ENCODE assay signal across 1 cellular context in the genomic region with DNA sequence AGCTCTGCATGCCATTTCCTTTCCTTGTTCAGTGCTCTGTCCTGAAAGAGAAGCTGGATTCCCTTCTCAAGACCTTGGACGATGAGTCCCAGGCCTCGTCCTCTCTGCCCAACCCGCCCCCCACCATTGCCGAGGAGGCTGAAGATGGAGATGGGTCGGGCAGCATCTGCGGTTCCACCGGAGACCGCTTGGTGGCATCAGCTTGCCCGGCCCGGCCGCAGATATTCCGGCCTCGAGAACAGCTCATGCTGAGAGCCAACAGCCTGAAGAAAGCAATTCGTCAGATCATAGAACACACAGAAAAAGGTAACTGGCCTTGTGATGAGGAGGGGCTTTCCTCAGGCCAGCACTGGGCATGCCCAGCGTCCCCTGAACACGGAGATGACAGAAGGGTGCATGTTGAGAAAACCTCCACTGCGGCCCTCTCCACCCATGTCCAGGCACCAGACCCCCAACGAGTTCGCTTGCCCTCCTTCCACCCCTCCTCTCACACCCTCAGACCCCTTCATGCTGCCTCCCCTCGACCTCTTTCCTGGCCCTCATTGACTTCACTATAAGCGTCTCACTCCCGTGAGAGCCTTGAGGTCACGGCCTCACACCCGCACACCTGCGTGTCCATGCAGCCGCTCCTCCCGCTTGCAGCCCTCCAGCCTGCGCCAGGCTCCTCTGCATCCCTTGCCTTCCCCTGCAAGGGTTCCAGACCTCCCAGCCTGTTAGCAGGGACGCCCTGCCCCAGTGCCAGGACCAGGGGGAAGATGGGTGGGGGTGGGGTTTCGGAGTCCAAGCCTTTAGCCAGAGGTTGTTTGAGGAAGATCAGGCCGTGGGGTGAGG.
TF ChIP-seq lines count a peak whose summit lies in the region.

No MANE protein-coding gene starts in this region.

TF ChIP-seq in GM23338, 12 proteins besides CTCF, POLR2A, EP300 and RAD21:
- TF ChIP-seq, protein P1, sequence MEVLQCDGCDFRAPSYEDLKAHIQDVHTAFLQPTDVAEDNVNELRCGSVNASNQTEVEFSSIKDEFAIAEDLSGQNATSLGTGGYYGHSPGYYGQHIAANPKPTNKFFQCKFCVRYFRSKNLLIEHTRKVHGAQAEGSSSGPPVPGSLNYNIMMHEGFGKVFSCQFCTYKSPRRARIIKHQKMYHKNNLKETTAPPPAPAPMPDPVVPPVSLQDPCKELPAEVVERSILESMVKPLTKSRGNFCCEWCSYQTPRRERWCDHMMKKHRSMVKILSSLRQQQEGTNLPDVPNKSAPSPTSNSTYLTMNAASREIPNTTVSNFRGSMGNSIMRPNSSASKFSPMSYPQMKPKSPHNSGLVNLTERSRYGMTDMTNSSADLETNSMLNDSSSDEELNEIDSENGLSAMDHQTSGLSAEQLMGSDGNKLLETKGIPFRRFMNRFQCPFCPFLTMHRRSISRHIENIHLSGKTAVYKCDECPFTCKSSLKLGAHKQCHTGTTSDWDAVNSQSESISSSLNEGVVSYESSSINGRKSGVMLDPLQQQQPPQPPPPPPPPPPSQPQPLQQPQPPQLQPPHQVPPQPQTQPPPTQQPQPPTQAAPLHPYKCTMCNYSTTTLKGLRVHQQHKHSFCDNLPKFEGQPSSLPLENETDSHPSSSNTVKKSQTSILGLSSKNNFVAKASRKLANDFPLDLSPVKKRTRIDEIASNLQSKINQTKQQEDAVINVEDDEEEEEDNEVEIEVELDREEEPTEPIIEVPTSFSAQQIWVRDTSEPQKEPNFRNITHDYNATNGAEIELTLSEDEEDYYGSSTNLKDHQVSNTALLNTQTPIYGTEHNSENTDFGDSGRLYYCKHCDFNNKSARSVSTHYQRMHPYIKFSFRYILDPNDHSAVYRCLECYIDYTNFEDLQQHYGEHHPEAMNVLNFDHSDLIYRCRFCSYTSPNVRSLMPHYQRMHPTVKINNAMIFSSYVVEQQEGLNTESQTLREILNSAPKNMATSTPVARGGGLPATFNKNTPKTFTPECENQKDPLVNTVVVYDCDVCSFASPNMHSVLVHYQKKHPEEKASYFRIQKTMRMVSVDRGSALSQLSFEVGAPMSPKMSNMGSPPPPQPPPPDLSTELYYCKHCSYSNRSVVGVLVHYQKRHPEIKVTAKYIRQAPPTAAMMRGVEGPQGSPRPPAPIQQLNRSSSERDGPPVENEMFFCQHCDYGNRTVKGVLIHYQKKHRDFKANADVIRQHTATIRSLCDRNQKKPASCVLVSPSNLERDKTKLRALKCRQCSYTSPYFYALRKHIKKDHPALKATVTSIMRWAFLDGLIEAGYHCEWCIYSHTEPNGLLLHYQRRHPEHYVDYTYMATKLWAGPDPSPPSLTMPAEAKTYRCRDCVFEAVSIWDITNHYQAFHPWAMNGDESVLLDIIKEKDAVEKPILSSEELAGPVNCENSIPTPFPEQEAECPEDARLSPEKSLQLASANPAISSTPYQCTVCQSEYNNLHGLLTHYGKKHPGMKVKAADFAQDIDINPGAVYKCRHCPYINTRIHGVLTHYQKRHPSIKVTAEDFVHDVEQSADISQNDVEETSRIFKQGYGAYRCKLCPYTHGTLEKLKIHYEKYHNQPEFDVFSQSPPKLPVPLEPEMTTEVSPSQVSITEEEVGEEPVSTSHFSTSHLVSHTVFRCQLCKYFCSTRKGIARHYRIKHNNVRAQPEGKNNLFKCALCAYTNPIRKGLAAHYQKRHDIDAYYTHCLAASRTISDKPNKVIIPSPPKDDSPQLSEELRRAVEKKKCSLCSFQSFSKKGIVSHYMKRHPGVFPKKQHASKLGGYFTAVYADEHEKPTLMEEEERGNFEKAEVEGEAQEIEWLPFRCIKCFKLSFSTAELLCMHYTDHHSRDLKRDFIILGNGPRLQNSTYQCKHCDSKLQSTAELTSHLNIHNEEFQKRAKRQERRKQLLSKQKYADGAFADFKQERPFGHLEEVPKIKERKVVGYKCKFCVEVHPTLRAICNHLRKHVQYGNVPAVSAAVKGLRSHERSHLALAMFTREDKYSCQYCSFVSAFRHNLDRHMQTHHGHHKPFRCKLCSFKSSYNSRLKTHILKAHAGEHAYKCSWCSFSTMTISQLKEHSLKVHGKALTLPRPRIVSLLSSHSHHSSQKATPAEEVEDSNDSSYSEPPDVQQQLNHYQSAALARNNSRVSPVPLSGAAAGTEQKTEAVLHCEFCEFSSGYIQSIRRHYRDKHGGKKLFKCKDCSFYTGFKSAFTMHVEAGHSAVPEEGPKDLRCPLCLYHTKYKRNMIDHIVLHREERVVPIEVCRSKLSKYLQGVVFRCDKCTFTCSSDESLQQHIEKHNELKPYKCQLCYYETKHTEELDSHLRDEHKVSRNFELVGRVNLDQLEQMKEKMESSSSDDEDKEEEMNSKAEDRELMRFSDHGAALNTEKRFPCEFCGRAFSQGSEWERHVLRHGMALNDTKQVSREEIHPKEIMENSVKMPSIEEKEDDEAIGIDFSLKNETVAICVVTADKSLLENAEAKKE (CRISPR knock-in tag; IDR thresholded peaks at IDR 0.05) = no peak
- TF ChIP-seq JUNB (IDR thresholded peaks at IDR 0.05; ENCODE audit: unreplicated experiment) (no peak), ZNF331 (CRISPR knock-in tag; IDR thresholded peaks at IDR 0.05; ENCODE audit: low read depth) (no peak), EZH2 (IDR thresholded peaks at IDR 0.05; ENCODE audit: low read depth, unreplicated experiment) (no peak), ZNF114 (CRISPR knock-in tag; IDR thresholded peaks at IDR 0.05) (no peak), EZH2phosphoT487 (IDR thresholded peaks at IDR 0.05; ENCODE audit: unreplicated experiment) (no peak), POLR2AphosphoS5 (IDR thresholded peaks at IDR 0.05; ENCODE audit: low read depth) (no peak), NANOG (IDR thresholded peaks at IDR 0.05; ENCODE audit: borderline replicate concordance) (no peak), CREB1 (CRISPR knock-in tag; IDR thresholded peaks at IDR 0.05; ENCODE audit: low read depth) (no peak), STAT1 (IDR thresholded peaks at IDR 0.05; ENCODE audit: unreplicated experiment) (no peak)
- TF ChIP-seq, protein P2, sequence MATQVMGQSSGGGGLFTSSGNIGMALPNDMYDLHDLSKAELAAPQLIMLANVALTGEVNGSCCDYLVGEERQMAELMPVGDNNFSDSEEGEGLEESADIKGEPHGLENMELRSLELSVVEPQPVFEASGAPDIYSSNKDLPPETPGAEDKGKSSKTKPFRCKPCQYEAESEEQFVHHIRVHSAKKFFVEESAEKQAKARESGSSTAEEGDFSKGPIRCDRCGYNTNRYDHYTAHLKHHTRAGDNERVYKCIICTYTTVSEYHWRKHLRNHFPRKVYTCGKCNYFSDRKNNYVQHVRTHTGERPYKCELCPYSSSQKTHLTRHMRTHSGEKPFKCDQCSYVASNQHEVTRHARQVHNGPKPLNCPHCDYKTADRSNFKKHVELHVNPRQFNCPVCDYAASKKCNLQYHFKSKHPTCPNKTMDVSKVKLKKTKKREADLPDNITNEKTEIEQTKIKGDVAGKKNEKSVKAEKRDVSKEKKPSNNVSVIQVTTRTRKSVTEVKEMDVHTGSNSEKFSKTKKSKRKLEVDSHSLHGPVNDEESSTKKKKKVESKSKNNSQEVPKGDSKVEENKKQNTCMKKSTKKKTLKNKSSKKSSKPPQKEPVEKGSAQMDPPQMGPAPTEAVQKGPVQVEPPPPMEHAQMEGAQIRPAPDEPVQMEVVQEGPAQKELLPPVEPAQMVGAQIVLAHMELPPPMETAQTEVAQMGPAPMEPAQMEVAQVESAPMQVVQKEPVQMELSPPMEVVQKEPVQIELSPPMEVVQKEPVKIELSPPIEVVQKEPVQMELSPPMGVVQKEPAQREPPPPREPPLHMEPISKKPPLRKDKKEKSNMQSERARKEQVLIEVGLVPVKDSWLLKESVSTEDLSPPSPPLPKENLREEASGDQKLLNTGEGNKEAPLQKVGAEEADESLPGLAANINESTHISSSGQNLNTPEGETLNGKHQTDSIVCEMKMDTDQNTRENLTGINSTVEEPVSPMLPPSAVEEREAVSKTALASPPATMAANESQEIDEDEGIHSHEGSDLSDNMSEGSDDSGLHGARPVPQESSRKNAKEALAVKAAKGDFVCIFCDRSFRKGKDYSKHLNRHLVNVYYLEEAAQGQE (IDR thresholded peaks at IDR 0.05; ENCODE audit: unreplicated experiment) = no peak
- TF ChIP-seq, protein P3, sequence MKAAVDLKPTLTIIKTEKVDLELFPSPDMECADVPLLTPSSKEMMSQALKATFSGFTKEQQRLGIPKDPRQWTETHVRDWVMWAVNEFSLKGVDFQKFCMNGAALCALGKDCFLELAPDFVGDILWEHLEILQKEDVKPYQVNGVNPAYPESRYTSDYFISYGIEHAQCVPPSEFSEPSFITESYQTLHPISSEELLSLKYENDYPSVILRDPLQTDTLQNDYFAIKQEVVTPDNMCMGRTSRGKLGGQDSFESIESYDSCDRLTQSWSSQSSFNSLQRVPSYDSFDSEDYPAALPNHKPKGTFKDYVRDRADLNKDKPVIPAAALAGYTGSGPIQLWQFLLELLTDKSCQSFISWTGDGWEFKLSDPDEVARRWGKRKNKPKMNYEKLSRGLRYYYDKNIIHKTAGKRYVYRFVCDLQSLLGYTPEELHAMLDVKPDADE (IDR thresholded peaks at IDR 0.05) = no peak
